In genomic region chr5:86679949-86680348, GRCh38 we compare ENCODE assay signal across 10 cellular contexts.
DNase-seq lines count a peak whose midpoint lies in the region; ATAC-seq and TF ChIP-seq lines count a peak whose summit lies in the region.
"Had no signal": no experiment of that assay in that cellular context is flagged by ENCODE, and none has a peak within 500 bp of the region (broad histone marks: within the 10 kb centered on the region; RNA-seq: fewer than 3 reads in every experiment).

No MANE protein-coding gene starts in this region.

- peaks cover 22% of the 10 kb centered on the region for H3K4me1 ChIP-seq in adipocyte (ENCODE audit: control insufficient read depth, insufficient read depth, low read length)
- H3K4me1 ChIP-seq in thoracic aorta (ENCODE audit: control insufficient read depth in 1 of 2, low read depth in 2 of 2) = peaks cover 5 to 30% of the 10 kb centered on the region in 2 donors

- DNase-seq in adipocyte (ENCODE audit: low read depth) (peak; percentile 14), Right ventricle myocardium superior (no peak), thoracic aorta (ENCODE audit: low spot score) (no peak), AG20443 (ENCODE audit: low spot score) (no peak), T-cell (no peak)
- DNase-seq: NCI-H1436 treated with DMSO at 0.1 percent for 48 hours had no signal

- H3K4me3 Mint-ChIP-seq in nephron (no peak overlapping the region), T-cell (no peak overlapping the region)

- POLR2A ChIA-PET in T-cell (lab: Charles Lee) = no interaction called here

- no peaks in the 10 kb centered on the region for H3K9me3 ChIP-seq in adipocyte (ENCODE audit: control insufficient read depth, low read length)
- H3K9me3 ChIP-seq in thoracic aorta = no peaks in the 10 kb centered on the region

- H3K27ac ChIP-seq in thoracic aorta = peak overlapping the region; percentile 52 to 66

- H3K36me3 Mint-ChIP-seq in nephron (ENCODE audit: low read depth) (no peaks in the 10 kb centered on the region), T-cell (no peaks in the 10 kb centered on the region)

- H3K27me3 ChIP-seq in adipocyte (replicated peaks; ENCODE audit: control insufficient read depth, insufficient read depth, low read length) (no peaks in the 10 kb centered on the region), thoracic aorta (replicated peaks; ENCODE audit: insufficient read depth) (no peaks in the 10 kb centered on the region)

- H3K27me3 Mint-ChIP-seq in nephron (ENCODE audit: low read depth) (no peaks in the 10 kb centered on the region), T-cell (peaks cover 2 to 8% of the 10 kb centered on the region in 2 donors)

- H3K9me3 Mint-ChIP-seq in nephron (no peaks in the 10 kb centered on the region), T-cell (no peaks in the 10 kb centered on the region)

- intact Hi-C loops in Right ventricle myocardium superior (cut with DNase I) = no loop called here

- peaks cover 8% of the 10 kb centered on the region for H3K4me1 Mint-ChIP-seq in nephron
- H3K4me1 Mint-ChIP-seq in T-cell = no peaks in the 10 kb centered on the region

- H3K4me3 ChIP-seq in adipocyte (ENCODE audit: low read length) (no peak overlapping the region), thoracic aorta (no peak overlapping the region)
- H3K4me3 ChIP-seq: GM12878 had no signal

- H3K9ac ChIP-seq in adipocyte (ENCODE audit: low read length) = no peak overlapping the region

- H3K36me3 ChIP-seq in adipocyte (ENCODE audit: control insufficient read depth, insufficient read depth, low read length, severe bottlenecking) (no peaks in the 10 kb centered on the region), thoracic aorta (no peaks in the 10 kb centered on the region)

- TF ChIP-seq CTCF in nephron (IDR thresholded peaks at IDR 0.05; ENCODE audit: unreplicated experiment in 3 of 3) (no peak), thoracic aorta (IDR thresholded peaks at IDR 0.05) (no peak)

- ATAC-seq in Right ventricle myocardium superior (ENCODE audit: poor library complexity) (peak; percentile 66), thoracic aorta (ENCODE audit: insufficient number of reproducible peaks, low FRiP score, low read depth) (no peak), T-cell (replicated peaks in 1 of 4) (no peak), GM18861 (IDR thresholded peaks at IDR 0.05; ENCODE audit: unreplicated experiment) (no peak), HG03439 (IDR thresholded peaks at IDR 0.05; ENCODE audit: unreplicated experiment) (no peak)

- H3K27ac Mint-ChIP-seq in nephron (peak overlapping the region; percentile 13 to 55 (median 20)), T-cell (no peak overlapping the region)

- CTCF ChIA-PET in T-cell (lab: Charles Lee) = no interaction called here

Comparison
In these comparisons a context has a peak if more than half of its experiments do, and no peak if none do; other contexts are left out.
1. H3K27ac Mint-ChIP-seq: peak in nephron (3 of 3); none in T-cell (0 of 2).